12 cellular contexts compared by ENCODE assay signal in the genomic region with DNA sequence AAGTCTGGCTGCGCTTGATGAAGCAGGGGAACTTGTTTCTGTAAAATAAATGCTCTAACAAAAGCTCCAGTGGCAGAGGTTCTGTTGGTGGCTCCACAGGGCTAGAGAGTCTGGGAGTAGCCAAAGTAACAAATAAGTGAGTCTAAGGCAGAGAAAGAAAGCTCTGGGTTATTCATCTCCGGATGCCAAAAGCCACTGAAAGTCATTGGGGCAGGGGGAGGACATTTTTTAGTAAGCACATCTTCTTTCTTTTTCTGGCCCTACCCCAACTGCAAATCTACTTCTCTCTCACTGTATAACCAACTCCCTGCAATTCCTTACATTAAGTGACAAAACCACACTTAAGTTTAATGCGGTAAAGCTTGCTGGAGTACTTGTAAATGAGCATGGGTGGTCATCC.
DNase-seq lines count a peak whose midpoint lies in the region; ATAC-seq and FAIRE-seq lines count a peak whose summit lies in the region.
"Had no signal": no experiment of that assay in that cellular context is flagged by ENCODE, and none has a peak within 500 bp of the region (broad histone marks: within the 10 kb centered on the region; RNA-seq: fewer than 3 reads in every experiment).

No MANE protein-coding gene starts in this region.

- H3K27ac ChIP-seq in aorta (ENCODE audit: low read depth in 1 of 2, low read length in 2 of 2) = no peak overlapping the region
- H3K27ac ChIP-seq: stomach had no signal

- peaks cover 27% of the 10 kb centered on the region for H3K4me1 Mint-ChIP-seq in T-helper 2 cell treated with Interferon-gamma antibody and Interleukin-4, amounts not matched to agents 5 μg/mL and 100 μg/mL, for 36 hours (ENCODE audit: low read depth)

- intact Hi-C loops in aorta (cut with DNase I) = no loop called here

- no peaks in the 10 kb centered on the region for H3K27me3 ChIP-seq in aorta (ENCODE audit: control insufficient read depth in 1 of 2, insufficient read depth in 2 of 2, low read length in 1 of 2)
- H3K27me3 ChIP-seq: stomach had no signal

- peak overlapping the region; percentile 75 for H3K27ac Mint-ChIP-seq in T-helper 2 cell treated with Interferon-gamma antibody and Interleukin-4, amounts not matched to agents 5 μg/mL and 100 μg/mL, for 36 hours

- H3K4me3 ChIP-seq in aorta (ENCODE audit: low read length in 2 of 2) = no peak overlapping the region
- H3K4me3 ChIP-seq: stomach had no signal

- H3K4me3 Mint-ChIP-seq in T-helper 2 cell treated with Interferon-gamma antibody and Interleukin-4, amounts not matched to agents 5 μg/mL and 100 μg/mL, for 36 hours = peak overlapping the region; percentile 58

- no peaks in the 10 kb centered on the region for H3K4me1 ChIP-seq in aorta (ENCODE audit: control insufficient read depth in 1 of 2, insufficient read depth in 2 of 2, low read length in 2 of 2)
- H3K4me1 ChIP-seq: stomach had no signal

- no peaks in the 10 kb centered on the region for H3K9me3 ChIP-seq in aorta (ENCODE audit: control insufficient read depth, low read length)
- H3K9me3 ChIP-seq: stomach had no signal

- no peak for FAIRE-seq in HTR-8/SVneo (lab: Jason Lieb, UNC)
- FAIRE-seq: endothelial cell of umbilical vein had no signal

- no peaks in the 10 kb centered on the region for H3K27me3 Mint-ChIP-seq in T-helper 2 cell treated with Interferon-gamma antibody and Interleukin-4, amounts not matched to agents 5 μg/mL and 100 μg/mL, for 36 hours (ENCODE audit: low read depth)

- no peaks in the 10 kb centered on the region for H3K9me3 Mint-ChIP-seq in T-helper 2 cell treated with Interferon-gamma antibody and Interleukin-4, amounts not matched to agents 5 μg/mL and 100 μg/mL, for 36 hours

- H3K36me3 Mint-ChIP-seq in T-helper 2 cell treated with Interferon-gamma antibody and Interleukin-4, amounts not matched to agents 5 μg/mL and 100 μg/mL, for 36 hours (ENCODE audit: low read depth) = peaks cover 53% of the 10 kb centered on the region

- DNase-seq in T-helper 2 cell treated with Interferon-gamma antibody and Interleukin-4, amounts not matched to agents 5 μg/mL and 100 μg/mL, for 36 hours (ENCODE audit: low spot score) = no peak
- DNase-seq in HTR-8/SVneo (ENCODE audit: insufficient read length, low spot score) (no peak), dedifferentiated amniotic fluid mesenchymal stem cell (ENCODE audit: extremely low spot score) (no peak), aorta (no peak)
- DNase-seq in central memory CD4-positive, alpha-beta T cell = no peak
- DNase-seq: anterior cingulate cortex, NCI-H748 treated with DMSO at 0.1 percent for 48 hours, stomach had no signal

- H3K36me3 ChIP-seq in aorta (ENCODE audit: control insufficient read depth in 1 of 2, insufficient read depth in 2 of 2, low read length in 1 of 2) = no peaks in the 10 kb centered on the region

- peak; percentile 76 for ATAC-seq in GM18861 (IDR thresholded peaks at IDR 0.05; ENCODE audit: unreplicated experiment)
- ATAC-seq in GM21360 (IDR thresholded peaks at IDR 0.05; ENCODE audit: unreplicated experiment) = peak; percentile 70
- ATAC-seq in HG02981 (IDR thresholded peaks at IDR 0.05; ENCODE audit: unreplicated experiment) = peak; percentile 90
- no peak for ATAC-seq in aorta (ENCODE audit: low FRiP score)

- 78 to 87% methylated on average over 3 of the region's 3 CpGs for WGBS in aorta, 2 donors
